In the genomic region with DNA sequence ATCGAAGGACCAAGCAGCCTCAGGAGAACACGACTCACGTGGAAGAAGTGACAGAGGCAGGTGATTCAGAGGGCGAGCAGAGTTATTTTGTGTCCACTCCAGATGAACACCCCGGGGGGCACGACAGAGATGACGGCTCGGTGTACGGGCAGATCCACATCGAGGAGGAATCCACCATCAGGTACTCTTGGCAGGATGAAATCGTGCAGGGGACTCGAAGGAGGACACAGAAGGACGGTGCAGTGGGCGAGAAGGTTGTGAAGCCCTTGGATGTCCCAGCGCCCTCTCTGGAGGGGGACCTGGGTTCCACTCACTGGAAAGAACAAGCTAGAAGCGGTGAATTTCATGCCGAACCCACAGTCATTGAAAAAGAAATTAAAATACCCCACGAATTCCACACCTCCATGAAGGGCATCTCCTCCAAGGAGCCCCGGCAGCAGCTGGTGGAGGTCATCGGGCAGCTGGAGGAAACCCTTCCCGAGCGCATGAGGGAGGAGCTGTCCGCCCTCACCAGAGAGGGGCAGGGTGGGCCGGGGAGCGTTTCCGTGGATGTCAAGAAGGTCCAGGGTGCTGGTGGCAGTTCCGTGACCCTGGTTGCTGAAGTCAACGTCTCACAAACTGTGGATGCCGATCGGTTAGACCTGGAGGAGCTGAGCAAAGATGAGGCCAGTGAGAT, we compare ENCODE assay signal across 16 cellular contexts. TPM values are rescaled to one million over a fixed set of nuclear protein-coding genes. Genes with fewer than 3 reads are reported as not detected.
DNase-seq lines count a peak whose midpoint lies in the region; ATAC-seq, FAIRE-seq and TF ChIP-seq lines count a peak whose summit lies in the region.
"Had no signal": no experiment of that assay in that cellular context is flagged by ENCODE, and none has a peak within 500 bp of the region (broad histone marks: within the 10 kb centered on the region; RNA-seq: fewer than 3 reads in every experiment).

No MANE protein-coding gene starts in this region.

- no TSS peak for BruUV-seq in endothelial cell of umbilical vein (replicated peaks; lab: Mats Ljungman, UMichigan)

- CTCF ChIA-PET in endothelial cell of umbilical vein (lab: Charles Lee) = interaction anchor here (1.2 to 2.0 kb wide), 2 partner anchors 26 to 30 kb away, joined by 4 to 6 read pairs; a partner anchor contains a TSS

- intact Hi-C loops in endothelial cell of umbilical vein (cut with micrococcal nuclease) = loop anchor here (1.0 kb wide), 1 partner anchor 26 kb away; a partner anchor contains a TSS
- intact Hi-C loops in stomach (cut with DNase I; ENCODE audit: low total_unique reads) = no loop called here

- no peak for ATAC-seq in activated naive CD8-positive, alpha-beta T cell treated with anti-CD3 and anti-CD28 coated beads, Interleukin-2, amount 50 U/mL, for 24 hours
- no peak for ATAC-seq in stimulated activated memory B cell treated with anti-CD40 and anti-IgM and Interleukin-4, amounts not matched to agents 10 μg/mL and 1 μg/mL and 100 μg/mL, for 72 hours

- H3K79me2 ChIP-seq in endothelial cell of umbilical vein (ENCODE audit: control insufficient read depth, insufficient read depth, low read length) = no peaks in the 10 kb centered on the region

- H3K27ac ChIP-seq in endothelial cell of umbilical vein (ENCODE audit: insufficient read depth, low read depth, low read length) (peak overlapping the region; percentile 79), stomach (peak overlapping the region in 3 of 5 donors; percentile 45 to 96 (median 59))
- H3K27ac ChIP-seq: BLaER1 treated with 17β-estradiol and CSF1 and Interleukin-3, amounts not matched to agents 10 nM and 100 nM had no signal

- H2AFZ ChIP-seq in endothelial cell of umbilical vein (ENCODE audit: low read depth, low read length) = no peak overlapping the region

- H3K9me1 ChIP-seq in endothelial cell of umbilical vein (replicated peaks; ENCODE audit: control insufficient read depth, extremely low read depth, insufficient read depth, low read length) = no peaks in the 10 kb centered on the region

- H3K27ac Mint-ChIP-seq in activated naive CD8-positive, alpha-beta T cell treated with anti-CD3 and anti-CD28 coated beads, Interleukin-2, amount 50 U/mL, for 24 hours = peak overlapping the region; percentile 57
- H3K27ac Mint-ChIP-seq in activated naive CD8-positive, alpha-beta T cell treated with anti-CD3 and anti-CD28 coated beads for 36 hours = no peak overlapping the region
- peak overlapping the region; percentile 47 for H3K27ac Mint-ChIP-seq in nephron progenitor cell
- no peak overlapping the region for H3K27ac Mint-ChIP-seq in stimulated activated memory B cell treated with anti-CD40 and anti-IgM and Interleukin-4, amounts not matched to agents 10 μg/mL and 1 μg/mL and 100 μg/mL, for 72 hours
- H3K27ac Mint-ChIP-seq: IgD-negative memory B cell had no signal

- H3K9me3 ChIP-seq in endothelial cell of umbilical vein (replicated peaks; ENCODE audit: control insufficient read depth, insufficient read depth, low read length) = no peaks in the 10 kb centered on the region
- no peaks in the 10 kb centered on the region for H3K9me3 ChIP-seq in stomach
- H3K9me3 ChIP-seq: BLaER1 treated with 17β-estradiol and CSF1 and Interleukin-3, amounts not matched to agents 10 nM and 100 nM had no signal

- dilution Hi-C loops in endothelial cell of umbilical vein (cut with MboI; ENCODE audit: extremely low pct_ligation_motif_present, low sequenced_read_pairs) = no loop called here

- H3K4me3 ChIP-seq in endothelial cell of umbilical vein (replicated peaks in 1 of 3; ENCODE audit: insufficient read depth in 1 of 3, low read depth in 1 of 3, low read length in 3 of 3) (no peak overlapping the region), stomach (no peak overlapping the region)
- H3K4me3 ChIP-seq: BLaER1 treated with 17β-estradiol and CSF1 and Interleukin-3, amounts not matched to agents 10 nM and 100 nM had no signal

- H3K27me3 ChIP-seq in endothelial cell of umbilical vein (ENCODE audit: control insufficient read depth in 2 of 2, insufficient read depth in 2 of 2, low read length in 2 of 2) = no peaks in the 10 kb centered on the region
- no peaks in the 10 kb centered on the region for H3K27me3 ChIP-seq in stomach
- H3K27me3 ChIP-seq: BLaER1 treated with 17β-estradiol and CSF1 and Interleukin-3, amounts not matched to agents 10 nM and 100 nM had no signal

- 88 to 95% (median 91%) methylated on average over 30 of the region's 30 CpGs for WGBS in stomach, 5 donors

- no peaks in the 10 kb centered on the region for H4K20me1 ChIP-seq in endothelial cell of umbilical vein (replicated peaks; ENCODE audit: control insufficient read depth, extremely low read depth, insufficient read depth, low read length)
- H4K20me1 ChIP-seq: BLaER1 treated with 17β-estradiol and CSF1 and Interleukin-3, amounts not matched to agents 10 nM and 100 nM had no signal

- no peaks in the 10 kb centered on the region for H3K9me3 Mint-ChIP-seq in activated naive CD8-positive, alpha-beta T cell treated with anti-CD3 and anti-CD28 coated beads, Interleukin-2, amount 50 U/mL, for 24 hours
- no peaks in the 10 kb centered on the region for H3K9me3 Mint-ChIP-seq in activated naive CD8-positive, alpha-beta T cell treated with anti-CD3 and anti-CD28 coated beads for 36 hours
- peaks cover 4% of the 10 kb centered on the region for H3K9me3 Mint-ChIP-seq in nephron progenitor cell
- peaks cover 3% of the 10 kb centered on the region for H3K9me3 Mint-ChIP-seq in stimulated activated memory B cell treated with anti-CD40 and anti-IgM and Interleukin-4, amounts not matched to agents 10 μg/mL and 1 μg/mL and 100 μg/mL, for 72 hours
- H3K9me3 Mint-ChIP-seq: IgD-negative memory B cell had no signal

- no peaks in the 10 kb centered on the region for H3K27me3 Mint-ChIP-seq in activated naive CD8-positive, alpha-beta T cell treated with anti-CD3 and anti-CD28 coated beads, Interleukin-2, amount 50 U/mL, for 24 hours
- no peaks in the 10 kb centered on the region for H3K27me3 Mint-ChIP-seq in activated naive CD8-positive, alpha-beta T cell treated with anti-CD3 and anti-CD28 coated beads for 36 hours
- peaks cover 2% of the 10 kb centered on the region for H3K27me3 Mint-ChIP-seq in nephron progenitor cell (ENCODE audit: low read depth, poor library complexity)
- H3K27me3 Mint-ChIP-seq in stimulated activated memory B cell treated with anti-CD40 and anti-IgM and Interleukin-4, amounts not matched to agents 10 μg/mL and 1 μg/mL and 100 μg/mL, for 72 hours = peaks cover 26% of the 10 kb centered on the region

- no peaks in the 10 kb centered on the region for H3K36me3 Mint-ChIP-seq in activated naive CD8-positive, alpha-beta T cell treated with anti-CD3 and anti-CD28 coated beads, Interleukin-2, amount 50 U/mL, for 24 hours (ENCODE audit: low read depth)
- no peaks in the 10 kb centered on the region for H3K36me3 Mint-ChIP-seq in activated naive CD8-positive, alpha-beta T cell treated with anti-CD3 and anti-CD28 coated beads for 36 hours
- H3K36me3 Mint-ChIP-seq in nephron progenitor cell (ENCODE audit: low read depth) = peaks cover 54% of the 10 kb centered on the region
- no peaks in the 10 kb centered on the region for H3K36me3 Mint-ChIP-seq in stimulated activated memory B cell treated with anti-CD40 and anti-IgM and Interleukin-4, amounts not matched to agents 10 μg/mL and 1 μg/mL and 100 μg/mL, for 72 hours
- H3K36me3 Mint-ChIP-seq: IgD-negative memory B cell had no signal

- DNase-seq in activated naive CD8-positive, alpha-beta T cell treated with anti-CD3 and anti-CD28 coated beads, Interleukin-2, amount 50 U/mL, for 24 hours = no peak
- DNase-seq in activated naive CD8-positive, alpha-beta T cell treated with anti-CD3 and anti-CD28 coated beads for 36 hours = no peak
- DNase-seq in endothelial cell of umbilical vein (ENCODE audit: low read depth, low spot score) = no peak
- DNase-seq in nephron progenitor cell = no peak
- DNase-seq in stomach = no peak
- DNase-seq in GM10266 (ENCODE audit: extremely low spot score) = no peak
- DNase-seq in iPS-NIHi7 (ENCODE audit: extremely low spot score) = no peak
- DNase-seq: 8988T, NCI-H1417 treated with DMSO at 0.1 percent for 48 hours, NCI-H2029, NCI-H2171 treated with DMSO at 0.1 percent for 48 hours, NCI-H510A had no signal

- peaks cover 7% of the 10 kb centered on the region for H3K4me1 Mint-ChIP-seq in activated naive CD8-positive, alpha-beta T cell treated with anti-CD3 and anti-CD28 coated beads, Interleukin-2, amount 50 U/mL, for 24 hours
- no peaks in the 10 kb centered on the region for H3K4me1 Mint-ChIP-seq in activated naive CD8-positive, alpha-beta T cell treated with anti-CD3 and anti-CD28 coated beads for 36 hours
- peaks cover 37% of the 10 kb centered on the region for H3K4me1 Mint-ChIP-seq in nephron progenitor cell
- peaks cover 7% of the 10 kb centered on the region for H3K4me1 Mint-ChIP-seq in stimulated activated memory B cell treated with anti-CD40 and anti-IgM and Interleukin-4, amounts not matched to agents 10 μg/mL and 1 μg/mL and 100 μg/mL, for 72 hours

- TF ChIP-seq POLR2A in endothelial cell of umbilical vein (IDR thresholded peaks at IDR 0.05; ENCODE audit: low read depth, low read length) (no peak), stomach (IDR thresholded peaks at IDR 0.05) (no peak)

- H3K4me1 ChIP-seq in endothelial cell of umbilical vein (ENCODE audit: control insufficient read depth, extremely low read depth, insufficient read depth, low read length) (peaks cover 28% of the 10 kb centered on the region), stomach (peaks cover 0 to 62% (median 22%) of the 10 kb centered on the region in 4 donors)

- no peak overlapping the region for H3K4me2 ChIP-seq in endothelial cell of umbilical vein (ENCODE audit: insufficient read depth, low read length)

- H3K9ac ChIP-seq in endothelial cell of umbilical vein (replicated peaks; ENCODE audit: extremely low read depth, insufficient read depth, low read length) = no peak overlapping the region
- H3K9ac ChIP-seq: BLaER1 treated with 17β-estradiol and CSF1 and Interleukin-3, amounts not matched to agents 10 nM and 100 nM had no signal

- POLR2A ChIA-PET in endothelial cell of umbilical vein (lab: Charles Lee) = no interaction called here

- H3K4me3 Mint-ChIP-seq in activated naive CD8-positive, alpha-beta T cell treated with anti-CD3 and anti-CD28 coated beads, Interleukin-2, amount 50 U/mL, for 24 hours = no peak overlapping the region
- H3K4me3 Mint-ChIP-seq in activated naive CD8-positive, alpha-beta T cell treated with anti-CD3 and anti-CD28 coated beads for 36 hours = no peak overlapping the region
- no peak overlapping the region for H3K4me3 Mint-ChIP-seq in nephron progenitor cell
- no peak overlapping the region for H3K4me3 Mint-ChIP-seq in stimulated activated memory B cell treated with anti-CD40 and anti-IgM and Interleukin-4, amounts not matched to agents 10 μg/mL and 1 μg/mL and 100 μg/mL, for 72 hours

- TF ChIP-seq CTCF in endothelial cell of umbilical vein (IDR thresholded peaks at IDR 0.05; ENCODE audit: extremely low read depth in 1 of 2, insufficient read depth in 1 of 2, low read depth in 1 of 2, low read length in 2 of 2) (no peak), nephron progenitor cell (IDR thresholded peaks at IDR 0.05) (no peak), stomach (IDR thresholded peaks at IDR 0.05) (no peak), GM10266 (IDR thresholded peaks at IDR 0.05; ENCODE audit: control insufficient read depth, insufficient read depth, low read depth, missing control alignments) (no peak)

- H3K36me3 ChIP-seq in endothelial cell of umbilical vein (ENCODE audit: control insufficient read depth in 2 of 2, extremely low read depth in 1 of 2, insufficient read depth in 2 of 2, low read length in 2 of 2) (no peaks in the 10 kb centered on the region), stomach (peaks cover 7 to 55% (median 38%) of the 10 kb centered on the region in 4 donors)
- H3K36me3 ChIP-seq: BLaER1 treated with 17β-estradiol and CSF1 and Interleukin-3, amounts not matched to agents 10 nM and 100 nM had no signal

- no peak for FAIRE-seq in endothelial cell of umbilical vein (lab: Jason Lieb, UNC)

- no peak for TF ChIP-seq EP300 in stomach (IDR thresholded peaks at IDR 0.05)

RNA-seq across cellular contexts. Expression of a gene that starts 26.0 kb away (rescaled TPM):
- total RNA-seq in activated naive CD8-positive, alpha-beta T cell treated with anti-CD3 and anti-CD28 coated beads for 36 hours = under 1 TPM; 0.12 to 0.14 TPM
- total RNA-seq in endothelial cell of umbilical vein (10.2 and 20.4 TPM in 2 replicates), stomach (100 to 1,000 TPM in 4 of 5 donors, 10 to 100 TPM in 1; 71.3 to 469 (median 235) TPM)
- polyA plus RNA-seq in endothelial cell of umbilical vein (2.7 and 3.7 TPM in 2 replicates), stomach (10 to 100 TPM in 1 of 3 donors, 1 to 10 TPM in 2; 4.0 to 88.7 (median 5.7) TPM)
- polyA plus RNA-seq in endothelial cell of umbilical vein (2011; cell fraction: cytosol; rRNA removed) = 2.4 and 2.5 TPM in 2 replicates
- 6.9 and 7.4 TPM in 2 replicates for polyA plus RNA-seq in endothelial cell of umbilical vein (2011; cell fraction: nucleus; rRNA removed)
- 3.8 and 7.3 TPM in 2 replicates for polyA plus RNA-seq in endothelial cell of umbilical vein (2012)
- polyA minus RNA-seq in endothelial cell of umbilical vein = 7.1 and 7.4 TPM in 2 replicates
- polyA minus RNA-seq in endothelial cell of umbilical vein (2011; cell fraction: cytosol; rRNA and poly(A)+ RNA removed) = 21.7 TPM
- polyA minus RNA-seq in endothelial cell of umbilical vein (2011; cell fraction: nucleus; rRNA and poly(A)+ RNA removed) = 3.9 and 5.2 TPM in 2 replicates
- total RNA-seq: HT-29 had no signal
- polyA plus RNA-seq: IgD-negative memory B cell had no signal

Comparison
In these comparisons a context has a peak if more than half of its experiments do, and no peak if none do; other contexts are left out.
1. H3K27ac Mint-ChIP-seq: peak in activated naive CD8-positive, alpha-beta T cell treated with anti-CD3 and anti-CD28 coated beads, Interleukin-2, amount 50 U/mL, for 24 hours (single experiment) and nephron progenitor cell (single experiment); none in activated naive CD8-positive, alpha-beta T cell treated with anti-CD3 and anti-CD28 coated beads for 36 hours (single experiment) and stimulated activated memory B cell treated with anti-CD40 and anti-IgM and Interleukin-4, amounts not matched to agents 10 μg/mL and 1 μg/mL and 100 μg/mL, for 72 hours (single experiment).